Comparison of ENCODE assay signal across 10 cellular contexts in the genomic region with DNA sequence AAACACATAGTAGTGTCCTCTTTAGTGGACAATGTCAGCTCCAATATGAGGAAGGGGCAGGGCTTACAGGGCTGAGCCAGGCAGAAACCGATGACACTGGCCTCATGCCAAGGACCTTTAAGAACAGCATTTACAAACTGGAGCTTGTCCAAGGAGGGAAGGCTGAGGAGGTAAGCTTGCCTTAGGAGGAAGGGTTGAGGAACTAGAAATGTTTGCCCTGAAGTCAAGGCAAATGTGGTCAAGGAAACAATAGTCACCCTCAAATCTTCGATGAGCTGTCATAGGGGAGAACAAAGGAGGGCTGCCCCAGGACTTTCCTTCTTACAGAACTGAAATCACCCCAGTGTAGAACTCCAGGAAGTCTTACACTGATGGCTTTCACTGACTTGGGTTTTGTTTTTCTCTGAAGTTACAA.
DNase-seq lines count a peak whose midpoint lies in the region; ATAC-seq and TF ChIP-seq lines count a peak whose summit lies in the region.
"Had no signal": no experiment of that assay in that cellular context is flagged by ENCODE, and none has a peak within 500 bp of the region (broad histone marks: within the 10 kb centered on the region; RNA-seq: fewer than 3 reads in every experiment).

No MANE protein-coding gene starts in this region.

- H3K4me1 ChIP-seq in mammary epithelial cell (ENCODE audit: insufficient read depth, low read length), result peaks cover 6% of the 10 kb centered on the region

- H3K27me3 ChIP-seq in HL-60 (ENCODE audit: insufficient read depth, poor library complexity, severe bottlenecking) (no peaks in the 10 kb centered on the region), mammary epithelial cell (ENCODE audit: insufficient read depth, low read length) (no peaks in the 10 kb centered on the region)

- H3K4me3 ChIP-seq in HL-60 (replicated peaks; ENCODE audit: insufficient read depth, low read length) (no peak overlapping the region), mammary epithelial cell (replicated peaks in 1 of 3; ENCODE audit: insufficient read depth in 1 of 3, low read depth in 2 of 3, low read length in 3 of 3) (no peak overlapping the region)
- H3K4me3 ChIP-seq: lung had no signal

- ATAC-seq in HG03354 (IDR thresholded peaks at IDR 0.05; ENCODE audit: poor library complexity, severe bottlenecking, unreplicated experiment) (no peak), HG03469 (IDR thresholded peaks at IDR 0.05; ENCODE audit: unreplicated experiment) (no peak)

- intact Hi-C loops in mammary epithelial cell (cut with micrococcal nuclease), result no loop called here

- no TSS peak for BruUV-seq in mammary epithelial cell (replicated peaks; lab: Mats Ljungman, UMichigan)

- H3K36me3 ChIP-seq in mammary epithelial cell (ENCODE audit: insufficient read depth, low read length), result no peaks in the 10 kb centered on the region

- H3K9ac ChIP-seq in mammary epithelial cell (ENCODE audit: insufficient read depth, low read length), result no peak overlapping the region

- CTCF ChIA-PET in mammary epithelial cell (lab: Charles Lee; ENCODE audit: low non-redundant PET), result no interaction called here

- no peaks in the 10 kb centered on the region for H4K20me1 ChIP-seq in mammary epithelial cell (ENCODE audit: insufficient read depth, low read length)

- TF ChIP-seq CTCF in HL-60 (IDR thresholded peaks at IDR 0.05; ENCODE audit: insufficient read depth, low read length), result no peak
- TF ChIP-seq CTCF in mammary epithelial cell (conservative IDR thresholded peaks at IDR 0.05 in 1 of 2, IDR thresholded peaks at IDR 0.05 in 1 of 2; ENCODE audit: extremely low read depth in 1 of 2, insufficient read depth in 1 of 2, low read depth in 1 of 2, low read length in 2 of 2), result no peak

- H3K27ac ChIP-seq in HL-60 (replicated peaks), result no peak overlapping the region
- no peak overlapping the region for H3K27ac ChIP-seq in mammary epithelial cell (ENCODE audit: insufficient read depth, low read depth, low read length)
- H3K27ac ChIP-seq: epithelial cell of prostate, RWPE1 had no signal

- dilution Hi-C loops in mammary epithelial cell (cut with HindIII; ENCODE audit: low sequenced_read_pairs), result no loop called here

- in situ Hi-C loops in mammary epithelial cell (cut with MboI; ENCODE audit: low sequenced_read_pairs in 2 of 2), result no loop called here

- H3K4me2 ChIP-seq in mammary epithelial cell (ENCODE audit: insufficient read depth, low read depth, low read length), result peak overlapping the region; percentile 11

- H3K79me2 ChIP-seq in mammary epithelial cell (ENCODE audit: insufficient read depth, low read length), result no peaks in the 10 kb centered on the region

- DNase-seq in HL-60 (ENCODE audit: low read depth in 1 of 2, low spot score in 1 of 2) (peak; percentile 42 to 56), NCI-H2171 treated with DMSO at 0.1 percent for 48 hours (lab: John Stamatoyannopoulos, UW) (peak; percentile 48), mammary epithelial cell (peak; percentile 51), pons (ENCODE audit: low spot score) (peak; percentile 65), RKO (ENCODE audit: low spot score) (no peak)

- H3K9me3 ChIP-seq in mammary epithelial cell (replicated peaks; ENCODE audit: insufficient read depth, low read length), result no peaks in the 10 kb centered on the region

- peak overlapping the region; percentile 56 for H2AFZ ChIP-seq in mammary epithelial cell (ENCODE audit: low read depth, low read length)

- WGBS in mammary epithelial cell (ENCODE audit: low coverage, missing lambda C conversion rate), result 10% methylated on average over 2 of the region's 2 CpGs
